ENCODE assay signal across 10 cellular contexts in genomic region chr19:43766755-43767043, GRCh38. TPM values are rescaled to one million over a fixed set of nuclear protein-coding genes. Genes with fewer than 3 reads are reported as not detected.
DNase-seq lines count a peak whose midpoint lies in the region; ATAC-seq, FAIRE-seq and TF ChIP-seq lines count a peak whose summit lies in the region.
"Had no signal": no experiment of that assay in that cellular context is flagged by ENCODE, and none has a peak within 500 bp of the region (broad histone marks: within the 10 kb centered on the region; RNA-seq: fewer than 3 reads in every experiment).

No MANE protein-coding gene starts in this region.

- 85% methylated on average over 4 of the region's 4 CpGs for WGBS in SK-N-SH (ENCODE audit: low lambda C conversion rate)

- H3K9me2 ChIP-seq in MM.1S (replicated peaks; ENCODE audit: insufficient read depth, low read length) (no peaks in the 10 kb centered on the region), SK-N-SH (no peaks in the 10 kb centered on the region)

- FAIRE-seq in kidney (lab: Jason Lieb, UNC) = no peak
- FAIRE-seq: bronchial epithelial cell had no signal

- H3K9me3 Mint-ChIP-seq in Caco-2 (ENCODE audit: unreplicated experiment) = no peaks in the 10 kb centered on the region
- H3K9me3 Mint-ChIP-seq in activated naive CD8-positive, alpha-beta T cell treated with anti-CD3 and anti-CD28 coated beads, Interleukin-2, amount 50 U/mL, for 24 hours = no peaks in the 10 kb centered on the region

- H3K36me3 Mint-ChIP-seq in Caco-2 (ENCODE audit: insufficient read depth, unreplicated experiment) = peaks cover 11% of the 10 kb centered on the region
- peaks cover 62% of the 10 kb centered on the region for H3K36me3 Mint-ChIP-seq in activated naive CD8-positive, alpha-beta T cell treated with anti-CD3 and anti-CD28 coated beads, Interleukin-2, amount 50 U/mL, for 24 hours (ENCODE audit: low read depth)

- H3K4me1 Mint-ChIP-seq in Caco-2 (ENCODE audit: low read depth, unreplicated experiment) = peaks cover 19% of the 10 kb centered on the region
- H3K4me1 Mint-ChIP-seq in activated naive CD8-positive, alpha-beta T cell treated with anti-CD3 and anti-CD28 coated beads, Interleukin-2, amount 50 U/mL, for 24 hours = peaks cover 72% of the 10 kb centered on the region

- no peaks in the 10 kb centered on the region for H3K9me3 ChIP-seq in Caco-2
- H3K9me3 ChIP-seq in MM.1S (replicated peaks; ENCODE audit: insufficient read depth, low read length) = no peaks in the 10 kb centered on the region
- no peaks in the 10 kb centered on the region for H3K9me3 ChIP-seq in neutrophil
- H3K9me3 ChIP-seq in kidney (ENCODE audit: control insufficient read depth in 1 of 2, low read length in 2 of 2) = no peaks in the 10 kb centered on the region
- H3K9me3 ChIP-seq in SK-N-SH = no peaks in the 10 kb centered on the region

- H2AFZ ChIP-seq in MM.1S (ENCODE audit: low read length) = peak overlapping the region; percentile 64; the same call in 1 of the 2 replicates
- no peak overlapping the region for H2AFZ ChIP-seq in SK-N-SH (ENCODE audit: low read depth)

- no peak for ATAC-seq in activated naive CD8-positive, alpha-beta T cell treated with anti-CD3 and anti-CD28 coated beads, Interleukin-2, amount 50 U/mL, for 24 hours
- no peak for ATAC-seq in GM19463 (IDR thresholded peaks at IDR 0.05; ENCODE audit: unreplicated experiment)

- peaks cover 19% of the 10 kb centered on the region for H3F3A ChIP-seq in MM.1S (ENCODE audit: insufficient read depth, low read length)
- peaks cover 34% of the 10 kb centered on the region for H3F3A ChIP-seq in SK-N-SH (replicated peaks; ENCODE audit: insufficient read depth)

- TF ChIP-seq RAD21 in SK-N-SH (IDR thresholded peaks at IDR 0.05; ENCODE audit: low read length) = no peak

- POLR2A ChIA-PET in Caco-2 (lab: Charles Lee) = no interaction called here
- POLR2A ChIA-PET in SK-N-SH (lab: Yijun Ruan, JAX) = no interaction called here

- no peak overlapping the region for H3K4me3 Mint-ChIP-seq in Caco-2 (ENCODE audit: unreplicated experiment)
- peak overlapping the region; percentile 61 for H3K4me3 Mint-ChIP-seq in activated naive CD8-positive, alpha-beta T cell treated with anti-CD3 and anti-CD28 coated beads, Interleukin-2, amount 50 U/mL, for 24 hours

- no peaks in the 10 kb centered on the region for H3K27me3 Mint-ChIP-seq in Caco-2 (ENCODE audit: insufficient read depth, unreplicated experiment)
- no peaks in the 10 kb centered on the region for H3K27me3 Mint-ChIP-seq in activated naive CD8-positive, alpha-beta T cell treated with anti-CD3 and anti-CD28 coated beads, Interleukin-2, amount 50 U/mL, for 24 hours

- H3K4me3 ChIP-seq in Caco-2 (ENCODE audit: low read depth, low read length) = no peak overlapping the region
- H3K4me3 ChIP-seq in MM.1S (ENCODE audit: low read length) = no peak overlapping the region
- H3K4me3 ChIP-seq in neutrophil (ENCODE audit: low read depth in 1 of 2, low read length in 1 of 2) = peak overlapping the region in 1 of 2 experiments; percentile 14
- H3K4me3 ChIP-seq in kidney (ENCODE audit: low read length in 2 of 2) = no peak overlapping the region
- no peak overlapping the region for H3K4me3 ChIP-seq in SK-N-SH (ENCODE audit: low read depth in 2 of 2, low read length in 1 of 2)

- no peaks in the 10 kb centered on the region for H3K79me2 ChIP-seq in MM.1S (ENCODE audit: low read length)
- no peaks in the 10 kb centered on the region for H3K79me2 ChIP-seq in SK-N-SH (ENCODE audit: insufficient read depth)

- peaks cover 5% of the 10 kb centered on the region; the same call in 1 of the 2 replicates for H3K4me1 ChIP-seq in Caco-2
- H3K4me1 ChIP-seq in MM.1S (ENCODE audit: low read length) = peaks cover 32% of the 10 kb centered on the region
- peaks cover 53 to 55% of the 10 kb centered on the region in 2 experiments for H3K4me1 ChIP-seq in neutrophil (ENCODE audit: control insufficient read depth in 1 of 2, insufficient read depth in 1 of 2, low read depth in 1 of 2, low read length in 1 of 2)
- no peaks in the 10 kb centered on the region for H3K4me1 ChIP-seq in kidney (ENCODE audit: control insufficient read depth in 1 of 2, insufficient read depth in 1 of 2, low read depth in 1 of 2, low read length in 2 of 2)
- H3K4me1 ChIP-seq in SK-N-SH (ENCODE audit: control insufficient read depth in 1 of 2, insufficient read depth in 2 of 2, low read depth in 1 of 2, low read length in 1 of 2) = peaks cover 0 to 21% of the 10 kb centered on the region in 2 experiments; a peak in 3 of 4 replicates

- H3K27me3 ChIP-seq in Caco-2 (replicated peaks; ENCODE audit: control insufficient read depth, insufficient read depth, low read length) (no peaks in the 10 kb centered on the region), MM.1S (replicated peaks; ENCODE audit: insufficient read depth, low read length) (no peaks in the 10 kb centered on the region), neutrophil (no peaks in the 10 kb centered on the region), SK-N-SH (ENCODE audit: insufficient read depth) (no peaks in the 10 kb centered on the region)

- BruUV-seq in Caco-2 (replicated peaks; lab: Mats Ljungman, UMichigan) = no TSS peak

- peak overlapping the region; percentile 86 for H3K4me2 ChIP-seq in MM.1S (ENCODE audit: low read depth, low read length)
- no peak overlapping the region for H3K4me2 ChIP-seq in SK-N-SH

- DNase-seq in Caco-2 (no peak), MM.1S (no peak), kidney (no peak), SK-N-SH (no peak)
- no peak for DNase-seq in activated naive CD8-positive, alpha-beta T cell treated with anti-CD3 and anti-CD28 coated beads, Interleukin-2, amount 50 U/mL, for 24 hours

- H4K20me1 ChIP-seq in MM.1S (ENCODE audit: insufficient read depth, low read length) = no peaks in the 10 kb centered on the region
- no peaks in the 10 kb centered on the region for H4K20me1 ChIP-seq in SK-N-SH (ENCODE audit: insufficient read depth)

- TF ChIP-seq CTCF in Caco-2 (IDR thresholded peaks at IDR 0.05; ENCODE audit: insufficient read depth in 1 of 2, low read depth in 1 of 2, low read length in 1 of 2, severe bottlenecking in 1 of 2, unreplicated experiment in 1 of 2) = no peak
- no peak; the same call in 1 of the 2 replicates for TF ChIP-seq CTCF in MM.1S (IDR thresholded peaks at IDR 0.05; ENCODE audit: low read length)
- TF ChIP-seq CTCF in neutrophil (IDR thresholded peaks at IDR 0.05) = no peak
- no peak for TF ChIP-seq CTCF in kidney (IDR thresholded peaks at IDR 0.05; ENCODE audit: borderline replicate concordance, extremely low read depth, insufficient read depth)
- no peak for TF ChIP-seq CTCF in SK-N-SH (IDR thresholded peaks at IDR 0.05)

- CTCF ChIA-PET in Caco-2 (lab: Charles Lee) = interaction anchor here (1.0 to 1.6 kb wide), 5 partner anchors 11 to 98 kb away, joined by 3 to 6 read pairs (median 4); partner anchors contain the start of gene ZNF283
- CTCF ChIA-PET in SK-N-SH (lab: Yijun Ruan, JAX) = interaction anchor here (1.0 to 5.4 kb wide), 18 partner anchors 10 to 81 kb away, joined by 3 to 47 read pairs (median 5); partner anchors contain the start of genes KCNN4 and SMG9

- peak overlapping the region; percentile 68 for H3K27ac Mint-ChIP-seq in Caco-2 (ENCODE audit: unreplicated experiment)
- peak overlapping the region; percentile 87 for H3K27ac Mint-ChIP-seq in activated naive CD8-positive, alpha-beta T cell treated with anti-CD3 and anti-CD28 coated beads, Interleukin-2, amount 50 U/mL, for 24 hours

- peak overlapping the region; percentile 71; the same call in 1 of the 2 replicates for H3K9ac ChIP-seq in MM.1S (ENCODE audit: low read length)
- H3K9ac ChIP-seq in kidney (ENCODE audit: low read length in 2 of 2) = no peak overlapping the region
- no peak overlapping the region for H3K9ac ChIP-seq in SK-N-SH

- intact Hi-C loops in Caco-2 (cut with micrococcal nuclease; ENCODE audit: unreplicated experiment) = loop anchor here (1.0 kb wide), 1 partner anchor 19 kb away; no protein-coding TSS in a partner anchor
- intact Hi-C loops in kidney (cut with DNase I) = no loop called here

- H3K27ac ChIP-seq in MM.1S (ENCODE audit: low read length) (peak overlapping the region; percentile 97; the same call in 1 of the 2 replicates), neutrophil (peak overlapping the region; percentile 84), kidney (ENCODE audit: low read depth in 2 of 2, low read length in 2 of 2) (no peak overlapping the region), SK-N-SH (ENCODE audit: low read depth in 2 of 2, low read length in 1 of 2) (no peak overlapping the region)

- TF ChIP-seq EP300 in SK-N-SH (IDR thresholded peaks at IDR 0.05; ENCODE audit: borderline replicate concordance in 1 of 2, low read depth in 1 of 2, low read length in 1 of 2) = no peak

- H3K36me3 ChIP-seq in Caco-2 (ENCODE audit: control insufficient read depth, insufficient read depth, low read length) = peaks cover 1% of the 10 kb centered on the region; the same call in 1 of the 2 replicates
- H3K36me3 ChIP-seq in MM.1S (replicated peaks; ENCODE audit: insufficient read depth, low read length) = no peaks in the 10 kb centered on the region
- no peaks in the 10 kb centered on the region for H3K36me3 ChIP-seq in neutrophil
- no peaks in the 10 kb centered on the region for H3K36me3 ChIP-seq in kidney (ENCODE audit: control insufficient read depth in 1 of 2, insufficient read depth in 2 of 2, low read length in 2 of 2)
- no peaks in the 10 kb centered on the region for H3K36me3 ChIP-seq in SK-N-SH (replicated peaks in 1 of 2; ENCODE audit: control insufficient read depth in 1 of 2, insufficient read depth in 2 of 2, low read length in 1 of 2)

RNA-seq across cellular contexts. Expression of gene SMG9, which starts 11.9 kb away (rescaled TPM):
- total RNA-seq in Caco-2 (2022) (87.6 and 98.8 TPM in 2 replicates), kidney (34.6 TPM)
- polyA plus RNA-seq in kidney (ENCODE audit: insufficient read depth, low read depth, low replicate concordance) (25.1 TPM), SK-N-SH (2012; rRNA removed) (17.3 and 24.3 TPM in 2 replicates)
- 9.3 and 10.4 TPM in 2 replicates for polyA plus RNA-seq in SK-N-SH (2012; cell fraction: cytosol; rRNA removed)
- 96.8 and 169 TPM in 2 replicates for polyA plus RNA-seq in SK-N-SH (2012; cell fraction: nucleus; rRNA removed)

RNA-seq across cellular contexts. Expression of gene KCNN4, which starts 14.1 kb away (rescaled TPM):
- 3.0 and 4.0 TPM in 2 replicates for total RNA-seq in Caco-2 (2022)
- 6.1 TPM for total RNA-seq in kidney
- polyA plus RNA-seq in kidney (ENCODE audit: insufficient read depth, low read depth, low replicate concordance) = 0.80 TPM
- 21.0 and 22.2 TPM in 2 replicates for polyA plus RNA-seq in SK-N-SH (2012; rRNA removed)
- polyA plus RNA-seq in SK-N-SH (2012; cell fraction: cytosol; rRNA removed) = 7.8 and 15.2 TPM in 2 replicates
- 39.9 and 54.3 TPM in 2 replicates for polyA plus RNA-seq in SK-N-SH (2012; cell fraction: nucleus; rRNA removed)

RNA-seq across cellular contexts. Expression of gene LYPD5, which starts 35.5 kb away (rescaled TPM):
- total RNA-seq in Caco-2 (2022) = 0.93 and 0.95 TPM in 2 replicates
- total RNA-seq in kidney = 4.2 TPM
- 1.8 TPM for polyA plus RNA-seq in kidney (ENCODE audit: insufficient read depth, low read depth, low replicate concordance)
- 0.05 and 0.13 TPM in 2 replicates for polyA plus RNA-seq in SK-N-SH (2012; rRNA removed)
- 0.03 and 0.09 TPM in 2 replicates for polyA plus RNA-seq in SK-N-SH (2012; cell fraction: cytosol; rRNA removed)
- 0.18 TPM in 1 of 2 replicates, not detected in the other for polyA plus RNA-seq in SK-N-SH (2012; cell fraction: nucleus; rRNA removed)

RNA-seq across cellular contexts. Expression of gene IRGC, which starts 50.8 kb away (rescaled TPM):
- total RNA-seq in Caco-2 (2022) (not detected in 2 replicates), kidney (not detected)
- polyA plus RNA-seq in kidney (ENCODE audit: insufficient read depth, low read depth, low replicate concordance) (not detected), SK-N-SH (2012; rRNA removed) (not detected in 2 replicates)
- polyA plus RNA-seq in SK-N-SH (2012; cell fraction: cytosol; rRNA removed) = not detected in 2 replicates
- not detected in 2 replicates for polyA plus RNA-seq in SK-N-SH (2012; cell fraction: nucleus; rRNA removed)
- total RNA-seq: bronchial epithelial cell, esophagus mucosa, temporal lobe had no signal

Comparison
In these comparisons a context has a peak if more than half of its experiments do, and no peak if none do; other contexts are left out.
1. H3K27ac ChIP-seq: peak in MM.1S (single experiment) and neutrophil (single experiment); none in kidney (0 of 2) and SK-N-SH (0 of 2).